ENCODE assay signal across 8 cellular contexts in genomic region chr1:36924282-36924791, GRCh38.
DNase-seq lines count a peak whose midpoint lies in the region; ATAC-seq and TF ChIP-seq lines count a peak whose summit lies in the region.

No MANE protein-coding gene starts in this region.

- H4K20me1 ChIP-seq in HCT116 (ENCODE audit: insufficient read depth): no peaks in the 10 kb centered on the region

- H3K9me3 ChIP-seq in CD8-positive, alpha-beta T cell (ENCODE audit: low read length): no peaks in the 10 kb centered on the region
- no peaks in the 10 kb centered on the region for H3K9me3 ChIP-seq in HCT116 (ENCODE audit: control insufficient read depth in 1 of 2, insufficient read depth in 1 of 2, low read depth in 1 of 2, low read length in 2 of 2)
- no peaks in the 10 kb centered on the region for H3K9me3 ChIP-seq in Peyer's patch

- H3K36me3 ChIP-seq in CD8-positive, alpha-beta T cell (ENCODE audit: insufficient read depth, low read length): no peaks in the 10 kb centered on the region
- H3K36me3 ChIP-seq in HCT116 (ENCODE audit: control insufficient read depth in 1 of 2, insufficient read depth in 2 of 2, low read length in 2 of 2) (no peaks in the 10 kb centered on the region), Peyer's patch (no peaks in the 10 kb centered on the region)

- H3K27ac Mint-ChIP-seq in CD8-positive, alpha-beta T cell: no peak overlapping the region
- no peak overlapping the region for H3K27ac Mint-ChIP-seq in T-helper 2 cell treated with Interferon-gamma antibody and Interleukin-4, amounts not matched to agents 5 μg/mL and 100 μg/mL, for 36 hours
- H3K27ac Mint-ChIP-seq in endothelial cell (ENCODE audit: unreplicated experiment): no peak overlapping the region

- H3K4me1 Mint-ChIP-seq in CD8-positive, alpha-beta T cell (ENCODE audit: low read depth): no peaks in the 10 kb centered on the region
- no peaks in the 10 kb centered on the region for H3K4me1 Mint-ChIP-seq in T-helper 2 cell treated with Interferon-gamma antibody and Interleukin-4, amounts not matched to agents 5 μg/mL and 100 μg/mL, for 36 hours (ENCODE audit: low read depth)
- H3K4me1 Mint-ChIP-seq in endothelial cell (ENCODE audit: unreplicated experiment): no peaks in the 10 kb centered on the region

- no peak overlapping the region for H3K4me3 Mint-ChIP-seq in CD8-positive, alpha-beta T cell
- H3K4me3 Mint-ChIP-seq in T-helper 2 cell treated with Interferon-gamma antibody and Interleukin-4, amounts not matched to agents 5 μg/mL and 100 μg/mL, for 36 hours: no peak overlapping the region
- H3K4me3 Mint-ChIP-seq in endothelial cell (ENCODE audit: unreplicated experiment): no peak overlapping the region

- H3K4me1 ChIP-seq in CD8-positive, alpha-beta T cell (ENCODE audit: insufficient read depth, low read length): no peaks in the 10 kb centered on the region
- H3K4me1 ChIP-seq in HCT116 (ENCODE audit: control insufficient read depth in 1 of 2, insufficient read depth in 2 of 2, low read length in 2 of 2): no peaks in the 10 kb centered on the region
- no peaks in the 10 kb centered on the region for H3K4me1 ChIP-seq in Peyer's patch

- ATAC-seq in CD8-positive, alpha-beta T cell: no peak
- ATAC-seq in HCT116: peak; percentile 61
- no peak for ATAC-seq in HG03460 (IDR thresholded peaks at IDR 0.05; ENCODE audit: unreplicated experiment)

- H3K9me2 ChIP-seq in HCT116 (ENCODE audit: insufficient read depth): no peaks in the 10 kb centered on the region

- POLR2A ChIA-PET in CD8-positive, alpha-beta T cell (lab: Charles Lee): no interaction called here
- POLR2A ChIA-PET in HCT116 (lab: Charles Lee): no interaction called here

- no peak overlapping the region for H3K9ac ChIP-seq in HCT116 (ENCODE audit: low read length)

- no peaks in the 10 kb centered on the region for H3K9me3 Mint-ChIP-seq in CD8-positive, alpha-beta T cell
- no peaks in the 10 kb centered on the region for H3K9me3 Mint-ChIP-seq in T-helper 2 cell treated with Interferon-gamma antibody and Interleukin-4, amounts not matched to agents 5 μg/mL and 100 μg/mL, for 36 hours
- no peaks in the 10 kb centered on the region for H3K9me3 Mint-ChIP-seq in endothelial cell (ENCODE audit: unreplicated experiment)

- peak in 4 of 7 experiments; percentile 5 to 24 (median 11) for DNase-seq in CD8-positive, alpha-beta T cell
- no peak for DNase-seq in HCT116 (ENCODE audit: low read depth, low spot score)
- DNase-seq in T-helper 2 cell treated with Interferon-gamma antibody and Interleukin-4, amounts not matched to agents 5 μg/mL and 100 μg/mL, for 36 hours (ENCODE audit: low spot score): peak; percentile 23
- DNase-seq in endothelial cell (ENCODE audit: low spot score): peak; percentile 80
- peak; percentile 19 for DNase-seq in myocyte (ENCODE audit: low read depth)
- no peak for DNase-seq in Peyer's patch
- no peak for DNase-seq in NCI-H2196 (lab: John Stamatoyannopoulos, UW; ENCODE audit: unreplicated experiment)

- no peak for TF ChIP-seq RAD21 in HCT116 (IDR thresholded peaks at IDR 0.05; ENCODE audit: low read depth)

- TF ChIP-seq CTCF in CD8-positive, alpha-beta T cell (IDR thresholded peaks at IDR 0.05): no peak
- TF ChIP-seq CTCF in HCT116 (IDR thresholded peaks at IDR 0.05 in 2 of 3, conservative IDR thresholded peaks at IDR 0.05 in 1 of 3; ENCODE audit: borderline replicate concordance in 1 of 3, insufficient read depth in 1 of 3, low read depth in 2 of 3, low read length in 2 of 3): no peak
- no peak for TF ChIP-seq CTCF in endothelial cell (IDR thresholded peaks at IDR 0.05; ENCODE audit: unreplicated experiment)
- no peak for TF ChIP-seq CTCF in Peyer's patch (IDR thresholded peaks at IDR 0.05)

- H3K27me3 Mint-ChIP-seq in CD8-positive, alpha-beta T cell (ENCODE audit: low read depth): peaks cover 24% of the 10 kb centered on the region
- H3K27me3 Mint-ChIP-seq in T-helper 2 cell treated with Interferon-gamma antibody and Interleukin-4, amounts not matched to agents 5 μg/mL and 100 μg/mL, for 36 hours (ENCODE audit: low read depth): no peaks in the 10 kb centered on the region
- H3K27me3 Mint-ChIP-seq in endothelial cell (ENCODE audit: unreplicated experiment): peaks cover 4% of the 10 kb centered on the region

- no peak overlapping the region for H3K27ac ChIP-seq in CD8-positive, alpha-beta T cell (ENCODE audit: low read depth, low read length)
- H3K27ac ChIP-seq in HCT116 (ENCODE audit: low read depth, low read length): no peak overlapping the region
- H3K27ac ChIP-seq in Peyer's patch: no peak overlapping the region

- TF ChIP-seq POLR2A in HCT116 (IDR thresholded peaks at IDR 0.05; ENCODE audit: borderline replicate concordance, extremely low read depth, insufficient read depth, insufficient read length) (no peak), Peyer's patch (IDR thresholded peaks at IDR 0.05) (no peak)

- RAD21 ChIA-PET in HCT116 (lab: Charles Lee; ENCODE audit: low non-redundant PET in 1 of 2, low total read pairs in 2 of 2, uncharacterized antibody in 2 of 2, unreplicated experiment in 2 of 2): no interaction called here

- H3K36me3 Mint-ChIP-seq in CD8-positive, alpha-beta T cell: no peaks in the 10 kb centered on the region
- no peaks in the 10 kb centered on the region for H3K36me3 Mint-ChIP-seq in T-helper 2 cell treated with Interferon-gamma antibody and Interleukin-4, amounts not matched to agents 5 μg/mL and 100 μg/mL, for 36 hours (ENCODE audit: low read depth)
- no peaks in the 10 kb centered on the region for H3K36me3 Mint-ChIP-seq in endothelial cell (ENCODE audit: low read depth, unreplicated experiment)

- no TSS peak for BruUV-seq in HCT116 (replicated peaks; lab: Mats Ljungman, UMichigan)

- H2AFZ ChIP-seq in HCT116 (ENCODE audit: low read depth, low read length, poor library complexity, severe bottlenecking): no peak overlapping the region

- no peak overlapping the region for H3K4me3 ChIP-seq in CD8-positive, alpha-beta T cell (ENCODE audit: low read depth, low read length)
- no peak overlapping the region for H3K4me3 ChIP-seq in HCT116 (replicated peaks in 1 of 2; ENCODE audit: low read depth in 1 of 2, low read length in 2 of 2)
- H3K4me3 ChIP-seq in Peyer's patch: no peak overlapping the region

- peaks cover 7% of the 10 kb centered on the region for H3K27me3 ChIP-seq in CD8-positive, alpha-beta T cell (ENCODE audit: insufficient read depth, low read length)
- H3K27me3 ChIP-seq in HCT116 (ENCODE audit: insufficient read depth, low read length): peaks cover 16% of the 10 kb centered on the region; the same call in 1 of the 2 replicates
- no peaks in the 10 kb centered on the region for H3K27me3 ChIP-seq in Peyer's patch

- intact Hi-C loops in CD8-positive, alpha-beta T cell (cut with DNase I, micrococcal nuclease): no loop called here
- intact Hi-C loops in HCT116 (cut with micrococcal nuclease): no loop called here

- CTCF ChIA-PET in CD8-positive, alpha-beta T cell (lab: Charles Lee): no interaction called here
- CTCF ChIA-PET in HCT116 (lab: Charles Lee): no interaction called here

- no peak overlapping the region for H3K4me2 ChIP-seq in HCT116 (ENCODE audit: low read length)

- H3K79me2 ChIP-seq in HCT116 (ENCODE audit: insufficient read depth, low read length): no peaks in the 10 kb centered on the region

TF ChIP-seq in HCT116, 20 proteins besides CTCF, POLR2A, EP300 and RAD21:
- peak; percentile 94 for TF ChIP-seq REST (IDR thresholded peaks at IDR 0.05; ENCODE audit: low read depth)
- TF ChIP-seq ZNF274 (IDR thresholded peaks at IDR 0.05; ENCODE audit: low read depth, low read length): no peak
TF ChIP-seq in HCT116: peak in this region for 1.

Comparison
In these comparisons a context has a peak if more than half of its experiments do, and no peak if none do; other contexts are left out.
1. DNase-seq: peak in CD8-positive, alpha-beta T cell (4 of 7), T-helper 2 cell treated with Interferon-gamma antibody and Interleukin-4, amounts not matched to agents 5 μg/mL and 100 μg/mL, for 36 hours (single experiment), endothelial cell (single experiment) and myocyte (single experiment); none in HCT116 (single experiment), Peyer's patch (0 of 3) and NCI-H2196 (single experiment).